ENCODE assay signal across 10 cellular contexts in the genomic region with DNA sequence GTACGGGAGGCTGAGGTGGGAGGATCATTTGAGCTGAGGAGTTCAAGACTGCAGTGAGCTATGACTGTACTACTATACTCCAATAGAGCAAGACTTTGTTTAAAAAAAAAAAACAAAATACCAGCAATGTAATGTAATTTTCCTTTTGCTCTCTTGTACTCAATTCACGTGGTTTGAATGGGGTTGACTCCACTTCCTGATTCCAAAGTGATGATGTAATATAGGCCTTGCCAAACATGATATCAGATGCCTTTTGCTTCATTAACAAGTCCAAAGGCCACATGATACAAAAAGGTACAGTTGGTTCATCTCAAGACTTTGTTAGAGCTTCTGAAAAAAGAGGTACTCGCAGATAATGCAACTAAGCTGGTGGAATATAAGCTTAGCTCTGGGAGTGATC.
DNase-seq lines count a peak whose midpoint lies in the region; ATAC-seq, FAIRE-seq and TF ChIP-seq lines count a peak whose summit lies in the region.
"Had no signal": no experiment of that assay in that cellular context is flagged by ENCODE, and none has a peak within 500 bp of the region (broad histone marks: within the 10 kb centered on the region; RNA-seq: fewer than 3 reads in every experiment).

No MANE protein-coding gene starts in this region.

- no peak for TF ChIP-seq CTCF in fibroblast of the aortic adventitia (IDR thresholded peaks at IDR 0.05; ENCODE audit: insufficient read depth, low read length)

- H3K4me3 ChIP-seq in fibroblast of the aortic adventitia (ENCODE audit: low read depth, low read length) = no peak overlapping the region

- no peak for FAIRE-seq in urothelium cell line (lab: Jason Lieb, UNC)

- no peak for ATAC-seq in SK-N-SH treated with all-trans-retinoic acid at 6 μM for 48 hours
- ATAC-seq in GM21390 (IDR thresholded peaks at IDR 0.05; ENCODE audit: unreplicated experiment) = no peak
- ATAC-seq in GM21529 (IDR thresholded peaks at IDR 0.05; ENCODE audit: unreplicated experiment) = no peak

- peak; percentile 9 for DNase-seq in stimulated activated CD4-positive, alpha-beta T cell treated with anti-CD3 and anti-CD28 coated beads, Interleukin-1b, Interleukin-23, amount 100 ng/mL, for 48 hours
- DNase-seq in stimulated activated CD4-positive, alpha-beta T cell treated with anti-CD3 and anti-CD28 coated beads, Interleukin-4, amount 100 ng/mL, for 1 hour = no peak
- DNase-seq in fibroblast of the aortic adventitia (ENCODE audit: low read depth) = peak; percentile 44
- DNase-seq in urothelium cell line (ENCODE audit: low spot score) = peak; percentile 12
- no peak for DNase-seq in GDM1 (lab: John Stamatoyannopoulos, UW)
- DNase-seq: activated naive CD8-positive, alpha-beta T cell treated with anti-CD3 and anti-CD28 coated beads, Interleukin-2, amount 10 ng/mL, durations not matched to agents 7 days and 5 days; NCI-H187 treated with DMSO at 0.1 percent for 48 hours had no signal

TF ChIP-seq in SK-N-SH treated with all-trans-retinoic acid at 6 μM for 48 hours, 23 proteins besides CTCF, POLR2A, EP300 and RAD21:
- peak; percentile 20; the same call in 1 of the 2 replicates for TF ChIP-seq ISL1 (CRISPR knock-in tag; IDR thresholded peaks at IDR 0.05)
- no peak for TF ChIP-seq TOX (CRISPR knock-in tag; IDR thresholded peaks at IDR 0.05; ENCODE audit: borderline replicate concordance)
- TF ChIP-seq ZNF565 (CRISPR knock-in tag; conservative IDR thresholded peaks at IDR 0.05; ENCODE audit: low read depth) = no peak
- no peak for TF ChIP-seq ARNTL (CRISPR knock-in tag; IDR thresholded peaks at IDR 0.05; ENCODE audit: borderline replicate concordance, low read depth)
- no peak for TF ChIP-seq ESRRG (CRISPR knock-in tag; IDR thresholded peaks at IDR 0.05)

Comparison
In these comparisons a context has a peak if more than half of its experiments do, and no peak if none do; other contexts are left out.
1. DNase-seq: peak in stimulated activated CD4-positive, alpha-beta T cell treated with anti-CD3 and anti-CD28 coated beads, Interleukin-1b, Interleukin-23, amount 100 ng/mL, for 48 hours (single experiment), fibroblast of the aortic adventitia (single experiment) and urothelium cell line (single experiment); none in stimulated activated CD4-positive, alpha-beta T cell treated with anti-CD3 and anti-CD28 coated beads, Interleukin-4, amount 100 ng/mL, for 1 hour (single experiment) and GDM1 (single experiment).